1 cellular context compared by ENCODE assay signal in genomic region chr10:46283217-46283944, GRCh38.
TF ChIP-seq lines count a peak whose summit lies in the region.

No MANE protein-coding gene starts in this region.

TF ChIP-seq in H1, 55 proteins besides CTCF, POLR2A, EP300 and RAD21:
- TF ChIP-seq, protein P1, sequence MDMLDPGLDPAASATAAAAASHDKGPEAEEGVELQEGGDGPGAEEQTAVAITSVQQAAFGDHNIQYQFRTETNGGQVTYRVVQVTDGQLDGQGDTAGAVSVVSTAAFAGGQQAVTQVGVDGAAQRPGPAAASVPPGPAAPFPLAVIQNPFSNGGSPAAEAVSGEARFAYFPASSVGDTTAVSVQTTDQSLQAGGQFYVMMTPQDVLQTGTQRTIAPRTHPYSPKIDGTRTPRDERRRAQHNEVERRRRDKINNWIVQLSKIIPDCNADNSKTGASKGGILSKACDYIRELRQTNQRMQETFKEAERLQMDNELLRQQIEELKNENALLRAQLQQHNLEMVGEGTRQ (IDR thresholded peaks at IDR 0.05; ENCODE audit: low read length), result no peak
- TF ChIP-seq GABPA (IDR thresholded peaks at IDR 0.05; ENCODE audit: borderline replicate concordance, insufficient read depth, low read length) (no peak), NRF1 (IDR thresholded peaks at IDR 0.05; ENCODE audit: low read depth, low read length) (no peak), BRCA1 (IDR thresholded peaks at IDR 0.05; ENCODE audit: low read depth, low read length) (no peak), MAX (IDR thresholded peaks at IDR 0.05) (peak; percentile 40), RXRA (IDR thresholded peaks at IDR 0.05; ENCODE audit: insufficient read depth, low read depth, low read length) (no peak), SIRT6 (IDR thresholded peaks at IDR 0.05; ENCODE audit: low read length) (no peak), POU5F1 (IDR thresholded peaks at IDR 0.05; ENCODE audit: low read depth, low read length) (no peak), TAF1 (IDR thresholded peaks at IDR 0.05; ENCODE audit: low read depth, low read length) (no peak), SIN3A (conservative IDR thresholded peaks at IDR 0.05 in 1 of 2, IDR thresholded peaks at IDR 0.05 in 1 of 2; ENCODE audit: low read depth in 1 of 2, low read length in 2 of 2) (no peak), TEAD4 (IDR thresholded peaks at IDR 0.05; ENCODE audit: low read depth, low read length) (no peak), RFX5 (IDR thresholded peaks at IDR 0.05; ENCODE audit: borderline replicate concordance, low read depth, low read length) (no peak), RNF2 (IDR thresholded peaks at IDR 0.05; ENCODE audit: borderline replicate concordance, low read depth, low read length, missing control alignments, poor library complexity, severe bottlenecking) (no peak), HDAC6 (IDR thresholded peaks at IDR 0.05; ENCODE audit: low read depth, low read length) (no peak), SRF (IDR thresholded peaks at IDR 0.05; ENCODE audit: low read depth, low read length) (no peak), ZNF274 (IDR thresholded peaks at IDR 0.05; ENCODE audit: borderline replicate concordance, extremely low read depth, low read length) (no peak), SP2 (IDR thresholded peaks at IDR 0.05; ENCODE audit: low read length) (no peak), CHD1 (IDR thresholded peaks at IDR 0.05; ENCODE audit: low read depth, low read length) (no peak), YY1 (IDR thresholded peaks at IDR 0.05; ENCODE audit: low read depth, low read length) (no peak), MAFK (IDR thresholded peaks at IDR 0.05; ENCODE audit: low read depth, low read length) (no peak), JUN (IDR thresholded peaks at IDR 0.05; ENCODE audit: low read depth, low read length) (no peak), FOSL1 (IDR thresholded peaks at IDR 0.05; ENCODE audit: insufficient read depth, low read depth, low read length) (no peak), SUZ12 (IDR thresholded peaks at IDR 0.05; ENCODE audit: low read length) (peak; percentile 27; the same call in 1 of the 2 replicates), GTF2F1 (IDR thresholded peaks at IDR 0.05; ENCODE audit: borderline replicate concordance, low read depth, low read length) (no peak), SP1 (IDR thresholded peaks at IDR 0.05; ENCODE audit: low read depth, low read length) (no peak), KDM1A (IDR thresholded peaks at IDR 0.05; ENCODE audit: borderline replicate concordance, low read length) (peak; percentile 84; the same call in 1 of the 2 replicates), CEBPB (IDR thresholded peaks at IDR 0.05; ENCODE audit: low read depth, low read length) (no peak), POLR2AphosphoS5 (IDR thresholded peaks at IDR 0.05; ENCODE audit: low read depth, low read length) (no peak), KDM4A (IDR thresholded peaks at IDR 0.05; ENCODE audit: low read depth, low read length, severe bottlenecking) (no peak), BCL11A (IDR thresholded peaks at IDR 0.05; ENCODE audit: low read depth in 2 of 2, low read length in 2 of 2) (no peak), TAF7 (optimal IDR thresholded peaks at IDR 0.05; ENCODE audit: borderline replicate concordance, low read depth, low read length) (no peak), HDAC2 (IDR thresholded peaks at IDR 0.05; ENCODE audit: borderline replicate concordance in 1 of 2, low read depth in 2 of 2, low read length in 2 of 2) (peak in 1 of 2 experiments; percentile 48; a peak in 1 of 4 replicates), EGR1 (IDR thresholded peaks at IDR 0.05; ENCODE audit: borderline replicate concordance, low read depth, low read length) (no peak), BACH1 (IDR thresholded peaks at IDR 0.05; ENCODE audit: low read length) (no peak), SAP30 (IDR thresholded peaks at IDR 0.05; ENCODE audit: insufficient read depth, insufficient replicate concordance, low read length) (no peak), NANOG (IDR thresholded peaks at IDR 0.05; ENCODE audit: insufficient read depth, low read depth, low read length, poor library complexity, severe bottlenecking) (no peak), CREB1 (IDR thresholded peaks at IDR 0.05) (no peak), CBX5 (IDR thresholded peaks at IDR 0.05; ENCODE audit: low read depth, low read length) (no peak), ATF2 (IDR thresholded peaks at IDR 0.05; ENCODE audit: low read length) (no peak), ASH2L (IDR thresholded peaks at IDR 0.05; ENCODE audit: low read length) (no peak), KDM5A (IDR thresholded peaks at IDR 0.05; ENCODE audit: low read length) (no peak), CBX8 (IDR thresholded peaks at IDR 0.05; ENCODE audit: borderline replicate concordance, low read depth, low read length) (no peak), JUND (IDR thresholded peaks at IDR 0.05; ENCODE audit: low read length) (no peak), CTBP2 (IDR thresholded peaks at IDR 0.05; ENCODE audit: borderline replicate concordance, insufficient read depth, insufficient read length, low read length) (no peak), RBBP5 (IDR thresholded peaks at IDR 0.05; ENCODE audit: borderline replicate concordance, low read depth, low read length) (no peak), TBP (IDR thresholded peaks at IDR 0.05; ENCODE audit: low read depth, low read length) (no peak), EZH2 (IDR thresholded peaks at IDR 0.05; ENCODE audit: low read depth, low read length, severe bottlenecking) (no peak), SIX5 (IDR thresholded peaks at IDR 0.05; ENCODE audit: low read depth, low read length) (no peak), TCF12 (IDR thresholded peaks at IDR 0.05; ENCODE audit: low read depth, low read length) (0 out of 2 replicates have a peak, but pooled peaks have one; percentile 28)
- TF ChIP-seq, protein P2, sequence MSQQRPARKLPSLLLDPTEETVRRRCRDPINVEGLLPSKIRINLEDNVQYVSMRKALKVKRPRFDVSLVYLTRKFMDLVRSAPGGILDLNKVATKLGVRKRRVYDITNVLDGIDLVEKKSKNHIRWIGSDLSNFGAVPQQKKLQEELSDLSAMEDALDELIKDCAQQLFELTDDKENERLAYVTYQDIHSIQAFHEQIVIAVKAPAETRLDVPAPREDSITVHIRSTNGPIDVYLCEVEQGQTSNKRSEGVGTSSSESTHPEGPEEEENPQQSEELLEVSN (IDR thresholded peaks at IDR 0.05), result peak; percentile 36
- TF ChIP-seq, protein P3, sequence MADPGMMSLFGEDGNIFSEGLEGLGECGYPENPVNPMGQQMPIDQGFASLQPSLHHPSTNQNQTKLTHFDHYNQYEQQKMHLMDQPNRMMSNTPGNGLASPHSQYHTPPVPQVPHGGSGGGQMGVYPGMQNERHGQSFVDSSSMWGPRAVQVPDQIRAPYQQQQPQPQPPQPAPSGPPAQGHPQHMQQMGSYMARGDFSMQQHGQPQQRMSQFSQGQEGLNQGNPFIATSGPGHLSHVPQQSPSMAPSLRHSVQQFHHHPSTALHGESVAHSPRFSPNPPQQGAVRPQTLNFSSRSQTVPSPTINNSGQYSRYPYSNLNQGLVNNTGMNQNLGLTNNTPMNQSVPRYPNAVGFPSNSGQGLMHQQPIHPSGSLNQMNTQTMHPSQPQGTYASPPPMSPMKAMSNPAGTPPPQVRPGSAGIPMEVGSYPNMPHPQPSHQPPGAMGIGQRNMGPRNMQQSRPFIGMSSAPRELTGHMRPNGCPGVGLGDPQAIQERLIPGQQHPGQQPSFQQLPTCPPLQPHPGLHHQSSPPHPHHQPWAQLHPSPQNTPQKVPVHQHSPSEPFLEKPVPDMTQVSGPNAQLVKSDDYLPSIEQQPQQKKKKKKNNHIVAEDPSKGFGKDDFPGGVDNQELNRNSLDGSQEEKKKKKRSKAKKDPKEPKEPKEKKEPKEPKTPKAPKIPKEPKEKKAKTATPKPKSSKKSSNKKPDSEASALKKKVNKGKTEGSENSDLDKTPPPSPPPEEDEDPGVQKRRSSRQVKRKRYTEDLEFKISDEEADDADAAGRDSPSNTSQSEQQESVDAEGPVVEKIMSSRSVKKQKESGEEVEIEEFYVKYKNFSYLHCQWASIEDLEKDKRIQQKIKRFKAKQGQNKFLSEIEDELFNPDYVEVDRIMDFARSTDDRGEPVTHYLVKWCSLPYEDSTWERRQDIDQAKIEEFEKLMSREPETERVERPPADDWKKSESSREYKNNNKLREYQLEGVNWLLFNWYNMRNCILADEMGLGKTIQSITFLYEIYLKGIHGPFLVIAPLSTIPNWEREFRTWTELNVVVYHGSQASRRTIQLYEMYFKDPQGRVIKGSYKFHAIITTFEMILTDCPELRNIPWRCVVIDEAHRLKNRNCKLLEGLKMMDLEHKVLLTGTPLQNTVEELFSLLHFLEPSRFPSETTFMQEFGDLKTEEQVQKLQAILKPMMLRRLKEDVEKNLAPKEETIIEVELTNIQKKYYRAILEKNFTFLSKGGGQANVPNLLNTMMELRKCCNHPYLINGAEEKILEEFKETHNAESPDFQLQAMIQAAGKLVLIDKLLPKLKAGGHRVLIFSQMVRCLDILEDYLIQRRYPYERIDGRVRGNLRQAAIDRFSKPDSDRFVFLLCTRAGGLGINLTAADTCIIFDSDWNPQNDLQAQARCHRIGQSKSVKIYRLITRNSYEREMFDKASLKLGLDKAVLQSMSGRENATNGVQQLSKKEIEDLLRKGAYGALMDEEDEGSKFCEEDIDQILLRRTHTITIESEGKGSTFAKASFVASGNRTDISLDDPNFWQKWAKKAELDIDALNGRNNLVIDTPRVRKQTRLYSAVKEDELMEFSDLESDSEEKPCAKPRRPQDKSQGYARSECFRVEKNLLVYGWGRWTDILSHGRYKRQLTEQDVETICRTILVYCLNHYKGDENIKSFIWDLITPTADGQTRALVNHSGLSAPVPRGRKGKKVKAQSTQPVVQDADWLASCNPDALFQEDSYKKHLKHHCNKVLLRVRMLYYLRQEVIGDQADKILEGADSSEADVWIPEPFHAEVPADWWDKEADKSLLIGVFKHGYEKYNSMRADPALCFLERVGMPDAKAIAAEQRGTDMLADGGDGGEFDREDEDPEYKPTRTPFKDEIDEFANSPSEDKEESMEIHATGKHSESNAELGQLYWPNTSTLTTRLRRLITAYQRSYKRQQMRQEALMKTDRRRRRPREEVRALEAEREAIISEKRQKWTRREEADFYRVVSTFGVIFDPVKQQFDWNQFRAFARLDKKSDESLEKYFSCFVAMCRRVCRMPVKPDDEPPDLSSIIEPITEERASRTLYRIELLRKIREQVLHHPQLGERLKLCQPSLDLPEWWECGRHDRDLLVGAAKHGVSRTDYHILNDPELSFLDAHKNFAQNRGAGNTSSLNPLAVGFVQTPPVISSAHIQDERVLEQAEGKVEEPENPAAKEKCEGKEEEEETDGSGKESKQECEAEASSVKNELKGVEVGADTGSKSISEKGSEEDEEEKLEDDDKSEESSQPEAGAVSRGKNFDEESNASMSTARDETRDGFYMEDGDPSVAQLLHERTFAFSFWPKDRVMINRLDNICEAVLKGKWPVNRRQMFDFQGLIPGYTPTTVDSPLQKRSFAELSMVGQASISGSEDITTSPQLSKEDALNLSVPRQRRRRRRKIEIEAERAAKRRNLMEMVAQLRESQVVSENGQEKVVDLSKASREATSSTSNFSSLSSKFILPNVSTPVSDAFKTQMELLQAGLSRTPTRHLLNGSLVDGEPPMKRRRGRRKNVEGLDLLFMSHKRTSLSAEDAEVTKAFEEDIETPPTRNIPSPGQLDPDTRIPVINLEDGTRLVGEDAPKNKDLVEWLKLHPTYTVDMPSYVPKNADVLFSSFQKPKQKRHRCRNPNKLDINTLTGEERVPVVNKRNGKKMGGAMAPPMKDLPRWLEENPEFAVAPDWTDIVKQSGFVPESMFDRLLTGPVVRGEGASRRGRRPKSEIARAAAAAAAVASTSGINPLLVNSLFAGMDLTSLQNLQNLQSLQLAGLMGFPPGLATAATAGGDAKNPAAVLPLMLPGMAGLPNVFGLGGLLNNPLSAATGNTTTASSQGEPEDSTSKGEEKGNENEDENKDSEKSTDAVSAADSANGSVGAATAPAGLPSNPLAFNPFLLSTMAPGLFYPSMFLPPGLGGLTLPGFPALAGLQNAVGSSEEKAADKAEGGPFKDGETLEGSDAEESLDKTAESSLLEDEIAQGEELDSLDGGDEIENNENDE (IDR thresholded peaks at IDR 0.05; ENCODE audit: insufficient replicate concordance, low read length), result no peak
- TF ChIP-seq, protein P4, sequence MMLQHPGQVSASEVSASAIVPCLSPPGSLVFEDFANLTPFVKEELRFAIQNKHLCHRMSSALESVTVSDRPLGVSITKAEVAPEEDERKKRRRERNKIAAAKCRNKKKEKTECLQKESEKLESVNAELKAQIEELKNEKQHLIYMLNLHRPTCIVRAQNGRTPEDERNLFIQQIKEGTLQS (IDR thresholded peaks at IDR 0.05; ENCODE audit: insufficient read depth, low read depth, low read length), result no peak
